ENCODE assay signal across 19 cellular contexts in the genomic region with DNA sequence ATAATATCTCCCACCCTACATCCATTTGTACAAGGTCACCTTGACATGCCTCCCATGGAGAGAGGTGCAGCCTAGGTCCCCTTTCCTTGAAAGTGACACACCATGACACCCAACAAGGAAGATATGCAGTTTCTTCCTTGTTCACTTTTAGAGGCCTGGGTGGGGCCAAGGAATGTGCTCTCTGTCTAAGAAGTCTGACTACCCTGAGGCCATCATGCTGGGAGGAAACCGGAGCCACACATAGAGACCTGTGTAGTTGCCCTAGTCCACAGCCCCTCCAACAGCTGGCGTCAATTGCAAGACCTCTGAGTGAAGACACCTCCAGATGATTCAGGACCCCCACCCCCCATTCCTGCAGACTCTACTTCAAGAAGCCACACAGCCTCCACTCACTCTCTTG. TPM values are rescaled to one million over a fixed set of nuclear protein-coding genes. Genes with fewer than 3 reads are reported as not detected.
DNase-seq lines count a peak whose midpoint lies in the region; ATAC-seq and TF ChIP-seq lines count a peak whose summit lies in the region.
"Had no signal": no experiment of that assay in that cellular context is flagged by ENCODE, and none has a peak within 500 bp of the region (broad histone marks: within the 10 kb centered on the region; RNA-seq: fewer than 3 reads in every experiment).

No MANE protein-coding gene starts in this region.

- H3K36me3 Mint-ChIP-seq in chondrocyte (ENCODE audit: low read depth): peaks cover 35% of the 10 kb centered on the region
- H3K36me3 Mint-ChIP-seq in CD8-positive, alpha-beta memory T cell: peaks cover 5 to 78% (median 9%) of the 10 kb centered on the region in 3 donors

- DNase-seq in chondrocyte (ENCODE audit: low spot score) (peak; percentile 54), GM19238 (ENCODE audit: insufficient read length, low spot score) (no peak), RKO (ENCODE audit: low spot score) (no peak)
- no peak for DNase-seq in CD8-positive, alpha-beta memory T cell
- DNase-seq in activated CD4-positive, CD25-positive, alpha-beta regulatory T cell treated with anti-CD3 and anti-CD28 coated beads, Interleukin-2, amount 50 U/mL, for 72 hours: no peak
- DNase-seq: CD4-positive, CD25-positive, alpha-beta regulatory T cell; COR-L47; DMS79; Karpas-422; MV-4-11; NCI-H1694 treated with DMSO at 0.1 percent for 48 hours; NCI-H510A had no signal

- H3K4me1 ChIP-seq in muscle layer of colon (ENCODE audit: insufficient read depth, low read length): peaks cover 18% of the 10 kb centered on the region
- no peaks in the 10 kb centered on the region for H3K4me1 ChIP-seq in CD8-positive, alpha-beta memory T cell (ENCODE audit: insufficient read depth, low read length)

- POLR2A ChIA-PET in CD8-positive, alpha-beta memory T cell (lab: Charles Lee): no interaction called here

- peaks cover 90% of the 10 kb centered on the region for H3K36me3 ChIP-seq in muscle layer of colon (ENCODE audit: insufficient read depth, low read length)
- H3K36me3 ChIP-seq in CD8-positive, alpha-beta memory T cell (ENCODE audit: insufficient read depth, low read length): peaks cover 24% of the 10 kb centered on the region

- H3K27me3 ChIP-seq in muscle layer of colon (ENCODE audit: control insufficient read depth in 1 of 2, insufficient read depth in 2 of 2, low read length in 2 of 2): no peaks in the 10 kb centered on the region
- H3K27me3 ChIP-seq in CD8-positive, alpha-beta memory T cell (ENCODE audit: insufficient read depth, low read length, poor library complexity, severe bottlenecking): no peaks in the 10 kb centered on the region

- no peak for TF ChIP-seq CTCF in chondrocyte (IDR thresholded peaks at IDR 0.05)

- no peaks in the 10 kb centered on the region for H3K27me3 Mint-ChIP-seq in chondrocyte (ENCODE audit: low read depth)
- H3K27me3 Mint-ChIP-seq in CD8-positive, alpha-beta memory T cell: no peaks in the 10 kb centered on the region
- H3K27me3 Mint-ChIP-seq: CD4-positive, CD25-positive, alpha-beta regulatory T cell had no signal

- H3K27ac Mint-ChIP-seq in chondrocyte (ENCODE audit: unreplicated experiment): peak overlapping the region; percentile 5
- H3K27ac Mint-ChIP-seq in CD8-positive, alpha-beta memory T cell: no peak overlapping the region

- H3K4me3 ChIP-seq in muscle layer of colon (ENCODE audit: low read depth in 1 of 2, low read length in 2 of 2): no peak overlapping the region
- no peak overlapping the region for H3K4me3 ChIP-seq in CD8-positive, alpha-beta memory T cell (ENCODE audit: low read length)

- CTCF ChIA-PET in CD8-positive, alpha-beta memory T cell (lab: Charles Lee): no interaction called here

- H3K27ac ChIP-seq in muscle layer of colon (ENCODE audit: low read depth, low read length): peak overlapping the region; percentile 1
- no peak overlapping the region for H3K27ac ChIP-seq in CD8-positive, alpha-beta memory T cell (ENCODE audit: low read depth, low read length)

- no peaks in the 10 kb centered on the region for H3K9me3 Mint-ChIP-seq in chondrocyte (ENCODE audit: low read depth)
- no peaks in the 10 kb centered on the region for H3K9me3 Mint-ChIP-seq in CD8-positive, alpha-beta memory T cell
- H3K9me3 Mint-ChIP-seq: CD4-positive, CD25-positive, alpha-beta regulatory T cell had no signal

- peak; percentile 73 for ATAC-seq in esophagus mucosa
- ATAC-seq: SK-N-SH treated with all-trans-retinoic acid at 6 μM for 48 hours had no signal

- H3K9ac ChIP-seq in muscle layer of colon (ENCODE audit: low read length): no peak overlapping the region

- no peak overlapping the region for H3K4me3 Mint-ChIP-seq in chondrocyte (ENCODE audit: unreplicated experiment)
- no peak overlapping the region for H3K4me3 Mint-ChIP-seq in CD8-positive, alpha-beta memory T cell
- H3K4me3 Mint-ChIP-seq: CD4-positive, CD25-positive, alpha-beta regulatory T cell had no signal

- no peaks in the 10 kb centered on the region for H3K9me3 ChIP-seq in muscle layer of colon (ENCODE audit: low read length)
- no peaks in the 10 kb centered on the region for H3K9me3 ChIP-seq in CD8-positive, alpha-beta memory T cell (ENCODE audit: low read length)

- H3K4me1 Mint-ChIP-seq in chondrocyte (ENCODE audit: low read depth): peaks cover 13% of the 10 kb centered on the region
- peaks cover 0 to 3% (median 1%) of the 10 kb centered on the region in 3 donors for H3K4me1 Mint-ChIP-seq in CD8-positive, alpha-beta memory T cell

RNA-seq across cellular contexts. Expression of a gene that starts 11.0 kb away (rescaled TPM):
- total RNA-seq in chondrocyte (49.3 to 98.0 TPM (median 96.3 TPM) in 3 replicates), esophagus mucosa (2.4 TPM)
- total RNA-seq in CD8-positive, alpha-beta memory T cell: under 1 TPM; 0.22 to 0.44 TPM
- 0.06 TPM for polyA plus RNA-seq in CD8-positive, alpha-beta memory T cell
- total RNA-seq: CD4-positive, CD25-positive, alpha-beta regulatory T cell had no signal
- polyA plus RNA-seq: CD4-positive, CD25-positive, alpha-beta regulatory T cell had no signal

RNA-seq across cellular contexts. Expression of a gene that starts 36.2 kb away (rescaled TPM):
- total RNA-seq in chondrocyte (not detected in 3 replicates), esophagus mucosa (not detected)
- total RNA-seq in CD8-positive, alpha-beta memory T cell: not detected
- not detected for polyA plus RNA-seq in CD8-positive, alpha-beta memory T cell
- total RNA-seq: A673; CD4-positive, CD25-positive, alpha-beta regulatory T cell; H4; M059J had no signal
- polyA plus RNA-seq: BJ; CD4-positive, CD25-positive, alpha-beta regulatory T cell had no signal

Comparison
In these comparisons a context has a peak if more than half of its experiments do, and no peak if none do; other contexts are left out.
1. RNA of a gene that starts 11.0 kb away (total RNA-seq): 49.3 to 98.0 TPM in chondrocyte; 2.4 TPM in esophagus mucosa (single experiment) and 0.22 to 0.44 TPM in CD8-positive, alpha-beta memory T cell; every median in the first group is over 10 times any median in the second.